ENCODE assay signal across 1 cellular context in the genomic region with DNA sequence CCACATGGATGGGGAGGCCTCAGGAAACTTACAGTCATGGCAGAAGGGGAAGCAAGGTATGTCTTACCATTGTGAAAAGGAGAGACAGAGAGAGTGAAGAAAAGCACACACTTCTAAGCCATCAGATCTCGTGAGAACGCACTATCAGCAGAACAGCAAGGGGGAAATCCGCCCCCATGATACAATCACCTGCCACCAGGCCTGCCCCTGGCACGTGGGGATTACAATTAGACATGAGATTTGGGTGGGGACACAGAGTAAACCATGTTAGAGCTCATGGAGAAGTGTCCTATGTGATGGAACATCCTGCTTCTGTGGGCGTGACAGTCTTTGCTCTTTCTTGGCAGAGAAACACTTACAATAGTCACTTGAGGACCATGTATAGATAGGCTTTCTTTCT.
TF ChIP-seq lines count a peak whose summit lies in the region.

No MANE protein-coding gene starts in this region.

TF ChIP-seq in H1, 55 proteins besides CTCF, POLR2A, EP300 and RAD21 (continued from another document):
- TF ChIP-seq TCF12 (IDR thresholded peaks at IDR 0.05; ENCODE audit: low read depth, low read length) = no peak
- TF ChIP-seq SP1 (IDR thresholded peaks at IDR 0.05; ENCODE audit: low read depth, low read length) = no peak
- TF ChIP-seq RXRA (IDR thresholded peaks at IDR 0.05; ENCODE audit: insufficient read depth, low read depth, low read length) = no peak
- TF ChIP-seq TEAD4 (IDR thresholded peaks at IDR 0.05; ENCODE audit: low read depth, low read length) = no peak
- TF ChIP-seq BACH1 (IDR thresholded peaks at IDR 0.05; ENCODE audit: low read length) = no peak
